In the genomic region with DNA sequence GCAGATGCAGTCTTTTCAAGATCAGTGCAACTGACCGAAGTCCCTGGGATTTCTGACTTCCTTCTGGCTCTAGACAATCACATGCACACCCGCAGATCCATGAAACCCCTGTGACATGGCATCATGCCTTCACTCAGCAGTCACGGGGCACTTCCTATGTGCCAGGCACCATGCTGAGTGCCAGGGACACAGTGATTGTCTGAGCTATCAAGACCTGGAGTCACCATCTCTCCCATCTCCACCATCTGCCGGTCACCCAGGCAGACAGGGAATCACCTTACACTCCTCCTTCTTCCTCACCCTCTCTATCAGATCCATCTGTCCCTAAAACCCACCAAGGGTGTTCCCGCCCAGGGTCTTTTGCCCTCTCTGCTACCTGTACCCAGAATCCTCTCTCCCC, we compare ENCODE assay signal across 15 cellular contexts. TPM values are rescaled to one million over a fixed set of nuclear protein-coding genes. Genes with fewer than 3 reads are reported as not detected.
DNase-seq lines count a peak whose midpoint lies in the region; ATAC-seq lines count a peak whose summit lies in the region.
"Had no signal": no experiment of that assay in that cellular context is flagged by ENCODE, and none has a peak within 500 bp of the region (broad histone marks: within the 10 kb centered on the region; RNA-seq: fewer than 3 reads in every experiment).

No MANE protein-coding gene starts in this region.

- no peaks in the 10 kb centered on the region for H3K9me3 Mint-ChIP-seq in activated T-helper 1 cell treated with anti-CD3 and anti-CD28 coated beads, Interleukin-12 subunit alpha, Interleukin-12 subunit beta, Interleukin-2, Interleukin-4 antibody, amounts not matched to agents 30 ng/mL and 10 ng/mL and 1 ng/mL, durations not matched to agents 14 hours and 24 hours and 36 hours
- H3K9me3 Mint-ChIP-seq: H9 had no signal

- H3K27ac Mint-ChIP-seq in activated T-helper 1 cell treated with anti-CD3 and anti-CD28 coated beads, Interleukin-12 subunit alpha, Interleukin-12 subunit beta, Interleukin-2, Interleukin-4 antibody, amounts not matched to agents 30 ng/mL and 10 ng/mL and 1 ng/mL, durations not matched to agents 14 hours and 24 hours and 36 hours, result no peak overlapping the region
- H3K27ac Mint-ChIP-seq: CD4-positive, CD25-positive, alpha-beta regulatory T cell had no signal

- H3K4me3 Mint-ChIP-seq in activated T-helper 1 cell treated with anti-CD3 and anti-CD28 coated beads, Interleukin-12 subunit alpha, Interleukin-12 subunit beta, Interleukin-2, Interleukin-4 antibody, amounts not matched to agents 30 ng/mL and 10 ng/mL and 1 ng/mL, durations not matched to agents 14 hours and 24 hours and 36 hours, result no peak overlapping the region
- H3K4me3 Mint-ChIP-seq: CD4-positive, CD25-positive, alpha-beta regulatory T cell; H9 had no signal

- intact Hi-C loops in left ventricle myocardium superior (cut with micrococcal nuclease), result no loop called here
- intact Hi-C loops in activated T-helper 1 cell treated with anti-CD3 and anti-CD28 coated beads, Interleukin-12 subunit alpha, Interleukin-12 subunit beta, Interleukin-2, Interleukin-4 antibody, amounts not matched to agents 30 ng/mL and 10 ng/mL and 1 ng/mL, durations not matched to agents 14 hours and 24 hours and 36 hours (cut with micrococcal nuclease), result no loop called here

- H3K27me3 Mint-ChIP-seq in activated T-helper 1 cell treated with anti-CD3 and anti-CD28 coated beads, Interleukin-12 subunit alpha, Interleukin-12 subunit beta, Interleukin-2, Interleukin-4 antibody, amounts not matched to agents 30 ng/mL and 10 ng/mL and 1 ng/mL, durations not matched to agents 14 hours and 24 hours and 36 hours (ENCODE audit: insufficient read depth), result peaks cover 52% of the 10 kb centered on the region

- H3K4me1 Mint-ChIP-seq in activated T-helper 1 cell treated with anti-CD3 and anti-CD28 coated beads, Interleukin-12 subunit alpha, Interleukin-12 subunit beta, Interleukin-2, Interleukin-4 antibody, amounts not matched to agents 30 ng/mL and 10 ng/mL and 1 ng/mL, durations not matched to agents 14 hours and 24 hours and 36 hours (ENCODE audit: low read depth), result no peaks in the 10 kb centered on the region

- peak; percentile 52 for ATAC-seq in left ventricle myocardium superior
- no peak for ATAC-seq in GM21526 (IDR thresholded peaks at IDR 0.05; ENCODE audit: low FRiP score, unreplicated experiment)

- peak; percentile 46 for DNase-seq in NCI-H2171 treated with DMSO at 0.1 percent for 48 hours (lab: John Stamatoyannopoulos, UW)
- no peak for DNase-seq in NCI-H2171 (lab: John Stamatoyannopoulos, UW)
- DNase-seq in DMS53 (lab: John Stamatoyannopoulos, UW), result peak; percentile 58
- DNase-seq in NCI-H69 (lab: John Stamatoyannopoulos, UW), result peak; percentile 14
- peak; percentile 44 for DNase-seq in left ventricle myocardium superior
- DNase-seq in activated T-helper 1 cell treated with anti-CD3 and anti-CD28 coated beads, Interleukin-12 subunit alpha, Interleukin-12 subunit beta, Interleukin-2, Interleukin-4 antibody, amounts not matched to agents 30 ng/mL and 10 ng/mL and 1 ng/mL, durations not matched to agents 14 hours and 24 hours and 36 hours (ENCODE audit: low spot score), result no peak
- DNase-seq: 8988T; AML-193; Calu3; CD4-positive, CD25-positive, alpha-beta regulatory T cell; GOT3; H9; IMR-90 had no signal

- no peaks in the 10 kb centered on the region for H3K36me3 Mint-ChIP-seq in activated T-helper 1 cell treated with anti-CD3 and anti-CD28 coated beads, Interleukin-12 subunit alpha, Interleukin-12 subunit beta, Interleukin-2, Interleukin-4 antibody, amounts not matched to agents 30 ng/mL and 10 ng/mL and 1 ng/mL, durations not matched to agents 14 hours and 24 hours and 36 hours (ENCODE audit: low read depth)
- H3K36me3 Mint-ChIP-seq: CD4-positive, CD25-positive, alpha-beta regulatory T cell had no signal

RNA-seq across cellular contexts. Expression of gene BEAN1, which starts 5.3 kb away (rescaled TPM):
- total RNA-seq in left ventricle myocardium superior, result 3.3 TPM
- not detected in 2 replicates for total RNA-seq in activated T-helper 1 cell treated with anti-CD3 and anti-CD28 coated beads, Interleukin-12 subunit alpha, Interleukin-12 subunit beta, Interleukin-2, Interleukin-4 antibody, amounts not matched to agents 30 ng/mL and 10 ng/mL and 1 ng/mL, durations not matched to agents 14 hours and 24 hours and 36 hours
- total RNA-seq: CD4-positive, CD25-positive, alpha-beta regulatory T cell; Daoy; IMR-90 had no signal

Comparison
In these comparisons a context has a peak if more than half of its experiments do, and no peak if none do; other contexts are left out.
1. DNase-seq: peak in NCI-H2171 treated with DMSO at 0.1 percent for 48 hours (single experiment), DMS53 (single experiment), NCI-H69 (single experiment) and left ventricle myocardium superior (single experiment); none in NCI-H2171 (single experiment) and activated T-helper 1 cell treated with anti-CD3 and anti-CD28 coated beads, Interleukin-12 subunit alpha, Interleukin-12 subunit beta, Interleukin-2, Interleukin-4 antibody, amounts not matched to agents 30 ng/mL and 10 ng/mL and 1 ng/mL, durations not matched to agents 14 hours and 24 hours and 36 hours (single experiment).